Comparison of ENCODE assay signal across 17 cellular contexts in genomic region chr2:15172825-15173224, GRCh38.
"Had no signal": no experiment of that assay in that cellular context is flagged by ENCODE, and none has a peak within 500 bp of the region (broad histone marks: within the 10 kb centered on the region; RNA-seq: fewer than 3 reads in every experiment).

No MANE protein-coding gene starts in this region.

- H3K4me3 ChIP-seq: mucosa of descending colon, right atrium auricular region, tibial nerve had no signal

- H3K4me1 ChIP-seq: right atrium auricular region had no signal

- H3K27me3 ChIP-seq: right atrium auricular region, tibial nerve had no signal

- DNase-seq: activated CD8-positive, alpha-beta memory T cell treated with anti-CD3 and anti-CD28 coated beads, Interleukin-2, amount 50 U/mL, for 4 hours; activated gamma-delta T cell; activated naive CD4-positive, alpha-beta T cell treated with anti-CD3 and anti-CD28 coated beads, Interleukin-2, amount 10 ng/mL, durations not matched to agents 7 days and 5 days; activated naive CD8-positive, alpha-beta T cell treated with anti-CD3 and anti-CD28 coated beads, Interleukin-2, amount 50 U/mL, for 24 hours; activated T-cell treated with anti-CD3 and anti-CD28 coated beads, Interleukin-2, amount 50 U/mL, for 1 hour; amygdala; caudate nucleus; endodermal cell; foreskin fibroblast; head of caudate nucleus; mucosa of descending colon; stimulated activated naive B cell treated with anti-CD40 and anti-IgM and Interleukin-4, amounts not matched to agents 10 μg/mL and 1 μg/mL and 100 μg/mL, for 72 hours had no signal

- H3K27ac ChIP-seq: right atrium auricular region, tibial nerve had no signal

- ATAC-seq: activated CD4-positive, CD25-positive, alpha-beta regulatory T cell treated with anti-CD3 and anti-CD28 coated beads, Interleukin-2, amount 50 U/mL, for 24 hours; esophagus mucosa; mucosa of descending colon; natural killer cell treated with Interleukin-12 subunit alpha and Interleukin-12 subunit beta and Interleukin-15 and Interleukin-18, amount 100 ng/mL, for 72 hours; stimulated activated naive B cell treated with anti-CD40 and anti-IgM and Interleukin-4, amounts not matched to agents 10 μg/mL and 1 μg/mL and 100 μg/mL, for 72 hours had no signal

- H3K9me3 ChIP-seq: mucosa of descending colon, right atrium auricular region, tibial nerve had no signal
